In genomic region chr7:140924821-140925421, GRCh38 we compare ENCODE assay signal across 8 cellular contexts. TPM values are rescaled to one million over a fixed set of nuclear protein-coding genes. Genes with fewer than 3 reads are reported as not detected.
DNase-seq lines count a peak whose midpoint lies in the region; ATAC-seq, FAIRE-seq and TF ChIP-seq lines count a peak whose summit lies in the region.

BRAF (minus strand) TSS chr7:140924929; CDS start chr7:140924703, 226 bp downstream.

- DNase-seq in NCI-H187 treated with DMSO at 0.1 percent for 48 hours (lab: John Stamatoyannopoulos, UW) (peak; percentile 57), ascending aorta (ENCODE audit: low spot score in 2 of 2) (peak; percentile 15 to 94), right cardiac atrium (peak; percentile 92 to 97 (median 96)), pulmonary artery endothelial cell (ENCODE audit: low read depth, low spot score) (peak; percentile 67), urothelium cell line (ENCODE audit: low spot score) (peak; percentile 87)
- DNase-seq in T-helper 2 cell treated with Interferon-gamma antibody and Interleukin-4, amounts not matched to agents 5 μg/mL and 100 μg/mL, for 36 hours (ENCODE audit: low spot score) = peak; percentile 89

- H3K36me3 ChIP-seq in ascending aorta = no peaks in the 10 kb centered on the region

- peaks cover 6 to 11% of the 10 kb centered on the region in 2 donors for H3K4me1 ChIP-seq in ascending aorta
- H3K4me1 ChIP-seq in right cardiac atrium (ENCODE audit: control insufficient read depth, insufficient read depth, low read length) = no peaks in the 10 kb centered on the region

- H3K4me3 Mint-ChIP-seq in T-helper 2 cell treated with Interferon-gamma antibody and Interleukin-4, amounts not matched to agents 5 μg/mL and 100 μg/mL, for 36 hours = peak within 1 kb of the TSS; percentile 97

- peak within 1 kb of the TSS; percentile 99 for H3K27ac Mint-ChIP-seq in T-helper 2 cell treated with Interferon-gamma antibody and Interleukin-4, amounts not matched to agents 5 μg/mL and 100 μg/mL, for 36 hours

- H3K4me3 ChIP-seq in ascending aorta = peak within 1 kb of the TSS; percentile 95 to 100
- H3K4me3 ChIP-seq in right cardiac atrium (ENCODE audit: low read length) = peak within 1 kb of the TSS; percentile 89

- no peaks in the 10 kb centered on the region for H3K36me3 Mint-ChIP-seq in T-helper 2 cell treated with Interferon-gamma antibody and Interleukin-4, amounts not matched to agents 5 μg/mL and 100 μg/mL, for 36 hours (ENCODE audit: low read depth)

- ATAC-seq in GM18502 (IDR thresholded peaks at IDR 0.05; ENCODE audit: poor library complexity, unreplicated experiment) (peak; percentile 61), HG02943 (IDR thresholded peaks at IDR 0.05; ENCODE audit: low read depth, unreplicated experiment) (peak; percentile 44), right cardiac atrium (peak; percentile 88 to 91)

- H3K27ac ChIP-seq in ascending aorta (peak within 1 kb of the TSS; percentile 100), right cardiac atrium (ENCODE audit: low read length) (peak within 1 kb of the TSS; percentile 90)

- intact Hi-C loops in ascending aorta (cut with DNase I) (loop anchor here (1.0 to 10.0 kb wide), 7 partner anchors 48 to 748 kb away; partner anchors contain the start of genes KDM7A, MKRN1, MRPS33 and NDUFB2), right cardiac atrium (cut with DNase I) (loop anchor here in 2 of 4 donors (10.0 kb wide), 2 partner anchors 80 to 110 kb away; no protein-coding TSS in a partner anchor)

- no peaks in the 10 kb centered on the region for H3K27me3 ChIP-seq in ascending aorta
- H3K27me3 ChIP-seq in right cardiac atrium (ENCODE audit: control insufficient read depth, insufficient read depth) = no peaks in the 10 kb centered on the region

- peak; percentile 78 for FAIRE-seq in urothelium cell line (lab: Jason Lieb, UNC)

- H3K4me1 Mint-ChIP-seq in T-helper 2 cell treated with Interferon-gamma antibody and Interleukin-4, amounts not matched to agents 5 μg/mL and 100 μg/mL, for 36 hours (ENCODE audit: low read depth) = peaks cover 8% of the 10 kb centered on the region

- H3K9me3 ChIP-seq in ascending aorta (no peaks in the 10 kb centered on the region), right cardiac atrium (ENCODE audit: control insufficient read depth, low read length) (no peaks in the 10 kb centered on the region)

- TF ChIP-seq CTCF in ascending aorta (IDR thresholded peaks at IDR 0.05) = no peak

- H3K9me3 Mint-ChIP-seq in T-helper 2 cell treated with Interferon-gamma antibody and Interleukin-4, amounts not matched to agents 5 μg/mL and 100 μg/mL, for 36 hours = no peaks in the 10 kb centered on the region

- WGBS in right cardiac atrium = 1% methylated on average over 54 of the region's 56 CpGs

- peaks cover 6% of the 10 kb centered on the region for H3K27me3 Mint-ChIP-seq in T-helper 2 cell treated with Interferon-gamma antibody and Interleukin-4, amounts not matched to agents 5 μg/mL and 100 μg/mL, for 36 hours (ENCODE audit: low read depth)

RNA-seq across cellular contexts. Expression of gene BRAF, which starts in this region (rescaled TPM):
- total RNA-seq in ascending aorta (14.2 TPM), right cardiac atrium (10 to 100 TPM; 23.6 to 29.3 (median 27.2) TPM), pulmonary artery endothelial cell (12.5 and 17.4 TPM in 2 replicates)
- 8.4 TPM for polyA plus RNA-seq in right cardiac atrium

Comparison
In these comparisons a context has a peak if more than half of its experiments do, and no peak if none do; other contexts are left out.
1. Peak in every context shown above with its lines: DNase-seq, ATAC-seq, H3K4me3 ChIP-seq and H3K27ac ChIP-seq.